8 cellular contexts compared by ENCODE assay signal in the genomic region with DNA sequence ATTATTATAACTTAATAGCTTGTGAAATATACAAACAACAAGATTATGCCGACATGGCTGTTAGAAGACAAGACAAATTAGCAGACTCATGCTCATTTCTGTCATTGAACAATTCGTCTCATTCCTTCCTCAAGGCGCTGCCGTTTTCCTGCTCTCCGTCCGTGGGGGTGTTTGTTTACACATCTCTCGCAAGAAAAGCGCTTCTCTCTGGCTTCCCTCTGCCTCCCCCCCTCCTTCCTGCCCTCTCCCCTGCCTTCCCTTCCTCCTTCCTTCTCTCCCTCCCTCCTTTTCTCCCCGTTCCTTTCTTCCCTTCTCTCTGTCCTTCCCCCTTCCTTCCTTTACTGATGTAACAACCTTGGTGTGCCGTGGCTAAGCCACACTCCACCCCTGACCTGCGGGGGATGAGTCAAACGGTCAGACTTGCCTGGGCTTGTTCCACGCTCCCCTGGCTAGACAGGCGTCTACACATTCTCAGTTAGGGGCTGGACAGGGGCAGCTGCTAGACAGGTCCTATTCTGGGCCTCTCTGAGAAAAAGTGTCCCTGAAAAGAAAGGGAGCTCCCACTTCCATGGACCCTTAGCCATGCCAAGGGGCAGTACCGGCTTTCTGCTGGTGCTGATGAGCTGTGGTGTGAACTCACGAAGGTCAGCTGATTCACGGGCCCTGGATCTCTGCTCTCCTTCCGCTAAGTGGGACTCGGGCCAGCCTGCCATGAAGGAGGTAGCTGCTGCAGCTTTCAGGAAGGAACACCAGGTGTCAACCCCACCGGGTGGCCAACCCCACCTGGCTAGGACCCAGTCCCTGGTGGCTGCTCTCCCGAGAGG. TPM values are rescaled to one million over a fixed set of nuclear protein-coding genes. Genes with fewer than 3 reads are reported as not detected.
DNase-seq lines count a peak whose midpoint lies in the region; ATAC-seq and TF ChIP-seq lines count a peak whose summit lies in the region.

No MANE protein-coding gene starts in this region.

- no TSS peak for BruUV-seq in OCI-LY7 (replicated peaks; lab: Mats Ljungman, UMichigan)

- H3K9me3 ChIP-seq in neuronal stem cell (replicated peaks in 1 of 2; ENCODE audit: control insufficient read depth in 2 of 2, insufficient read depth in 1 of 2, low read depth in 1 of 2, low read length in 2 of 2), result no peaks in the 10 kb centered on the region
- H3K9me3 ChIP-seq in OCI-LY7 (ENCODE audit: low read length), result no peaks in the 10 kb centered on the region

- H4K91ac ChIP-seq in neuronal stem cell (ENCODE audit: low read depth, low read length, poor library complexity), result peak overlapping the region; percentile 81

- peak overlapping the region; percentile 5 for H3K14ac ChIP-seq in neuronal stem cell (ENCODE audit: low read length)

- peak; percentile 67 for DNase-seq in RPMI8226
- DNase-seq in epithelial cell of prostate (ENCODE audit: low read depth, low spot score), result peak; percentile 54
- DNase-seq in neuronal stem cell (ENCODE audit: low spot score), result no peak
- no peak for DNase-seq in activated CD4-positive, CD25-positive, alpha-beta regulatory T cell (lab: John Stamatoyannopoulos, UW)
- no peak for DNase-seq in OCI-LY7 (ENCODE audit: low spot score)

- H3K27ac ChIP-seq in ACC112 (ENCODE audit: low read depth, low read length) (peak overlapping the region; percentile 93), epithelial cell of prostate (peak overlapping the region; percentile 79), neuronal stem cell (replicated peaks; ENCODE audit: low read length) (peak overlapping the region; percentile 64), OCI-LY7 (ENCODE audit: low read depth, low read length, poor library complexity, severe bottlenecking) (no peak overlapping the region)

- intact Hi-C loops in OCI-LY7 (cut with micrococcal nuclease; ENCODE audit: unreplicated experiment), result no loop called here

- peak overlapping the region; percentile 44 for H2BK5ac ChIP-seq in neuronal stem cell (ENCODE audit: low read length)

- H3K4me1 ChIP-seq in ACC112 (ENCODE audit: control insufficient read depth, insufficient read depth, low read length, unreplicated experiment) (peaks cover 33% of the 10 kb centered on the region), neuronal stem cell (ENCODE audit: control insufficient read depth in 2 of 2, insufficient read depth in 1 of 2, low read depth in 1 of 2, low read length in 2 of 2) (peaks cover 13 to 14% of the 10 kb centered on the region in 2 donors), OCI-LY7 (ENCODE audit: insufficient read depth, low read length, poor library complexity, severe bottlenecking) (no peaks in the 10 kb centered on the region)

- WGBS in neuronal stem cell (ENCODE audit: extremely low coverage in 2 of 2, insufficient read length in 2 of 2, insufficient replicate concordance in 1 of 2), 2 donors, result no CpG with 5 or more reads among the region's 21 CpGs

- H2BK15ac ChIP-seq in neuronal stem cell (ENCODE audit: low read length), result peak overlapping the region; percentile 38

- H3K79me2 ChIP-seq in ACC112 (ENCODE audit: control insufficient read depth, insufficient read depth, low read length, unreplicated experiment), result no peaks in the 10 kb centered on the region
- H3K79me2 ChIP-seq in OCI-LY7 (ENCODE audit: insufficient read depth, low read depth, low read length), result no peaks in the 10 kb centered on the region

- no peak overlapping the region for H3K4me2 ChIP-seq in neuronal stem cell (ENCODE audit: insufficient read depth, low read length, poor library complexity, severe bottlenecking)
- H3K4me2 ChIP-seq in OCI-LY7 (ENCODE audit: low read length), result no peak overlapping the region

- peak overlapping the region; percentile 78 for H4K8ac ChIP-seq in neuronal stem cell (ENCODE audit: low read depth, low read length)

- peak overlapping the region; percentile 64 for H2AK5ac ChIP-seq in neuronal stem cell (ENCODE audit: low read depth, low read length)

- H2BK12ac ChIP-seq in neuronal stem cell (ENCODE audit: low read length), result no peak overlapping the region

- H3K23ac ChIP-seq in neuronal stem cell (ENCODE audit: low read depth, low read length, poor library complexity), result peak overlapping the region; percentile 21

- peak overlapping the region; percentile 68 for H3K18ac ChIP-seq in neuronal stem cell (ENCODE audit: low read length)

- H4K20me1 ChIP-seq in OCI-LY7 (ENCODE audit: insufficient read depth, low read length), result no peaks in the 10 kb centered on the region

- H3K27me3 ChIP-seq in ACC112 (ENCODE audit: insufficient read depth, low read length) (no peaks in the 10 kb centered on the region), neuronal stem cell (ENCODE audit: control insufficient read depth in 3 of 3, insufficient read depth in 3 of 3, low read depth in 1 of 3, low read length in 3 of 3) (peaks cover 0 to 18% (median 3%) of the 10 kb centered on the region in 3 experiments)

- peak overlapping the region; percentile 33 for H3K4me3 ChIP-seq in ACC112 (ENCODE audit: low read depth, low read length)
- no peak overlapping the region for H3K4me3 ChIP-seq in neuronal stem cell (ENCODE audit: low read length in 2 of 2)
- no peak overlapping the region for H3K4me3 ChIP-seq in OCI-LY7 (ENCODE audit: low read depth, low read length, poor library complexity, severe bottlenecking)

- H3K9ac ChIP-seq in neuronal stem cell (ENCODE audit: low read depth, low read length, poor library complexity), result no peak overlapping the region

- CTCF ChIA-PET in OCI-LY7 (lab: Charles Lee; ENCODE audit: unreplicated experiment), result interaction anchor here (0.6 kb wide), 1 partner anchor 539 kb away, joined by 3 read pairs; no protein-coding TSS in a partner anchor

- no peaks in the 10 kb centered on the region for H3K36me3 ChIP-seq in ACC112 (ENCODE audit: insufficient read depth, low read length)
- no peaks in the 10 kb centered on the region for H3K36me3 ChIP-seq in neuronal stem cell (replicated peaks in 1 of 2; ENCODE audit: control insufficient read depth in 2 of 2, insufficient read depth in 2 of 2, low read length in 2 of 2)
- H3K36me3 ChIP-seq in OCI-LY7 (ENCODE audit: insufficient read depth, low read length), result no peaks in the 10 kb centered on the region

- TF ChIP-seq POLR2A in GM18505 (IDR thresholded peaks at IDR 0.05; ENCODE audit: borderline replicate concordance, extremely low read depth, insufficient read depth, insufficient read length), result peak; percentile 18

- H2BK120ac ChIP-seq in neuronal stem cell (ENCODE audit: low read depth, low read length), result peak overlapping the region; percentile 100

- POLR2A ChIA-PET in OCI-LY7 (lab: Charles Lee), result interaction anchor here (0.7 kb wide), 1 partner anchor 70 kb away, joined by 3 read pairs; no protein-coding TSS in a partner anchor

- ATAC-seq in GM18505 (IDR thresholded peaks at IDR 0.05; ENCODE audit: unreplicated experiment) (no peak), HG03354 (IDR thresholded peaks at IDR 0.05; ENCODE audit: poor library complexity, severe bottlenecking, unreplicated experiment) (peak; percentile 56)

- peak overlapping the region; percentile 5 for H3K4ac ChIP-seq in neuronal stem cell (ENCODE audit: low read length)

- H3K9me2 ChIP-seq in OCI-LY7 (ENCODE audit: insufficient read depth, low read length), result no peaks in the 10 kb centered on the region

- TF ChIP-seq CTCF in OCI-LY7 (conservative IDR thresholded peaks at IDR 0.05; ENCODE audit: low read length), result no peak

- no peaks in the 10 kb centered on the region for H3K79me1 ChIP-seq in neuronal stem cell (ENCODE audit: low read depth, low read length)

- H2AFZ ChIP-seq in ACC112 (ENCODE audit: low read length, unreplicated experiment) (peak overlapping the region; percentile 57), neuronal stem cell (ENCODE audit: low read length) (peak overlapping the region; percentile 83), OCI-LY7 (ENCODE audit: low read length) (no peak overlapping the region)

RNA-seq across cellular contexts. Expression of a gene that starts 32.0 kb away (rescaled TPM):
- 52.6 TPM for polyA plus RNA-seq in neuronal stem cell (2013, experiment 1 of 2)
- 53.4 TPM for polyA plus RNA-seq in neuronal stem cell (2013, experiment 2 of 2)
- total RNA-seq in OCI-LY7 (2014; rRNA removed; shearing (Covaris generic)), result 42.2 and 48.1 TPM in 2 replicates
- total RNA-seq in OCI-LY7 (2022), result 46.6 and 48.7 TPM in 2 replicates

Comparison
In these comparisons a context has a peak if more than half of its experiments do, and no peak if none do; other contexts are left out.
1. DNase-seq: peak in RPMI8226 (single experiment) and epithelial cell of prostate (single experiment); none in neuronal stem cell (single experiment), activated CD4-positive, CD25-positive, alpha-beta regulatory T cell (0 of 4) and OCI-LY7 (single experiment).